ENCODE assay signal across 1 cellular context in genomic region chr2:163768881-163769681, GRCh38.
TF ChIP-seq lines count a peak whose summit lies in the region.

No MANE protein-coding gene starts in this region.

TF ChIP-seq in GM23338, 12 proteins besides CTCF, POLR2A, EP300 and RAD21 (continued from another document):
- TF ChIP-seq ZNF462 (CRISPR knock-in tag; IDR thresholded peaks at IDR 0.05) (no peak), POLR2AphosphoS5 (IDR thresholded peaks at IDR 0.05; ENCODE audit: low read depth) (no peak), ZNF331 (CRISPR knock-in tag; IDR thresholded peaks at IDR 0.05; ENCODE audit: low read depth) (no peak), REST (IDR thresholded peaks at IDR 0.05; ENCODE audit: unreplicated experiment) (no peak), STAT1 (IDR thresholded peaks at IDR 0.05; ENCODE audit: unreplicated experiment) (no peak), JUNB (IDR thresholded peaks at IDR 0.05; ENCODE audit: unreplicated experiment) (no peak), EZH2 (IDR thresholded peaks at IDR 0.05; ENCODE audit: low read depth, unreplicated experiment) (no peak)
